ENCODE assay signal across 8 cellular contexts in genomic region chr6:155126727-155127439, GRCh38.
DNase-seq lines count a peak whose midpoint lies in the region; ATAC-seq and TF ChIP-seq lines count a peak whose summit lies in the region.

No MANE protein-coding gene starts in this region.

- TF ChIP-seq CTCF in prostate gland (IDR thresholded peaks at IDR 0.05) (no peak), transverse colon (IDR thresholded peaks at IDR 0.05) (no peak)

- in situ Hi-C loops in Caki2 (cut with HindIII; ENCODE audit: low pct_unique_long_range_greater_than_20kb, low sequenced_read_pairs) (no loop called here), transverse colon (cut with MboI; ENCODE audit: low pct_ligation_motif_present in 1 of 4, low pct_unique_long_range_greater_than_20kb in 1 of 4, low sequenced_read_pairs in 3 of 4) (no loop called here)

- DNase-seq in Caki2 (ENCODE audit: low read depth) (peak; percentile 99), myocyte (ENCODE audit: low read depth) (peak; percentile 93), prostate gland (ENCODE audit: low spot score) (no peak), NCI-H524 treated with DMSO at 0.1 percent for 48 hours (lab: John Stamatoyannopoulos, UW) (no peak), transverse colon (no peak), NCI-H774 (lab: John Stamatoyannopoulos, UW) (no peak)
- peak; percentile 78 to 84 for DNase-seq in activated T-cell treated with anti-CD3 and anti-CD28 coated beads, Interleukin-2, amount 50 U/mL, for 48 hours

- intact Hi-C loops in prostate gland (cut with DNase I) (no loop called here), transverse colon (cut with DNase I; ENCODE audit: low total_unique reads) (no loop called here)

- WGBS in prostate gland = 76% methylated on average over 10 of the region's 10 CpGs
- WGBS in transverse colon (ENCODE audit: low coverage in 1 of 2), 2 donors = 73 to 75% methylated on average over 4 to 10 of the region's 10 CpGs

- no peak for TF ChIP-seq EP300 in transverse colon (IDR thresholded peaks at IDR 0.05; ENCODE audit: low read depth)

- no peaks in the 10 kb centered on the region for H3K36me3 ChIP-seq in prostate gland
- no peaks in the 10 kb centered on the region for H3K36me3 ChIP-seq in transverse colon

- H3K9me3 ChIP-seq in prostate gland (no peaks in the 10 kb centered on the region), transverse colon (no peaks in the 10 kb centered on the region)

- H3K27ac ChIP-seq in prostate gland = no peak overlapping the region
- no peak overlapping the region for H3K27ac ChIP-seq in transverse colon

- TF ChIP-seq POLR2A in prostate gland (IDR thresholded peaks at IDR 0.05) (no peak), transverse colon (IDR thresholded peaks at IDR 0.05) (no peak)

- peak; percentile 56 for ATAC-seq in HG03439 (IDR thresholded peaks at IDR 0.05; ENCODE audit: unreplicated experiment)

- H3K4me1 ChIP-seq in prostate gland (replicated peaks) (no peaks in the 10 kb centered on the region), transverse colon (no peaks in the 10 kb centered on the region)

- H3K27me3 ChIP-seq in prostate gland (replicated peaks; ENCODE audit: insufficient read depth) = no peaks in the 10 kb centered on the region
- no peaks in the 10 kb centered on the region for H3K27me3 ChIP-seq in transverse colon

- H3K4me3 ChIP-seq in prostate gland (no peak overlapping the region), transverse colon (no peak overlapping the region)

Comparison
In these comparisons a context has a peak if more than half of its experiments do, and no peak if none do; other contexts are left out.
1. DNase-seq: peak in Caki2 (single experiment), activated T-cell treated with anti-CD3 and anti-CD28 coated beads, Interleukin-2, amount 50 U/mL, for 48 hours (2 of 2) and myocyte (single experiment); none in prostate gland (single experiment), NCI-H524 treated with DMSO at 0.1 percent for 48 hours (single experiment), transverse colon (single experiment) and NCI-H774 (single experiment).